ENCODE assay signal across 27 cellular contexts in genomic region chr9:114035845-114036785, GRCh38. TPM values are rescaled to one million over a fixed set of nuclear protein-coding genes. Genes with fewer than 3 reads are reported as not detected.
DNase-seq lines count a peak whose midpoint lies in the region; ATAC-seq and TF ChIP-seq lines count a peak whose summit lies in the region.
"Had no signal": no experiment of that assay in that cellular context is flagged by ENCODE, and none has a peak within 500 bp of the region (broad histone marks: within the 10 kb centered on the region; RNA-seq: fewer than 3 reads in every experiment).

No MANE protein-coding gene starts in this region.

- peak overlapping the region; percentile 18 for H3K27ac Mint-ChIP-seq in MCF 10A (ENCODE audit: low read depth, unreplicated experiment)
- no peak overlapping the region for H3K27ac Mint-ChIP-seq in neural progenitor cell
- H3K27ac Mint-ChIP-seq: activated CD4-positive, alpha-beta T cell treated with anti-CD3 and anti-CD28 coated beads, Interleukin-2, amount 10 ng/mL, durations not matched to agents 7 days and 5 days; effector memory CD8-positive, alpha-beta T cell had no signal

- intact Hi-C loops in MCF 10A (cut with micrococcal nuclease) (no loop called here), mammary epithelial cell (cut with micrococcal nuclease) (no loop called here), colonic mucosa (cut with DNase I) (loop anchor here (10.0 kb wide), 1 partner anchor 231 kb away; no protein-coding TSS in a partner anchor)

- H3K36me3 Mint-ChIP-seq in MCF 10A (ENCODE audit: insufficient read depth, unreplicated experiment) (peaks cover 8% of the 10 kb centered on the region), neural progenitor cell (peaks cover 28% of the 10 kb centered on the region)
- H3K36me3 Mint-ChIP-seq: activated naive CD4-positive, alpha-beta T cell treated with anti-CD3 and anti-CD28 coated beads, Interleukin-2, amount 50 U/mL, for 72 hours had no signal

- H3K27ac ChIP-seq in mammary epithelial cell (ENCODE audit: insufficient read depth, low read depth, low read length) (no peak overlapping the region), colonic mucosa (no peak overlapping the region), neural progenitor cell (no peak overlapping the region)
- H3K27ac ChIP-seq: C4-2B, vagina had no signal

- dilution Hi-C loops in mammary epithelial cell (cut with HindIII; ENCODE audit: low sequenced_read_pairs), result no loop called here

- peaks cover 3% of the 10 kb centered on the region for H3K36me3 ChIP-seq in mammary epithelial cell (ENCODE audit: insufficient read depth, low read length)
- no peaks in the 10 kb centered on the region for H3K36me3 ChIP-seq in colonic mucosa
- no peaks in the 10 kb centered on the region for H3K36me3 ChIP-seq in neural progenitor cell

- H3K9me3 Mint-ChIP-seq in MCF 10A (ENCODE audit: unreplicated experiment) (no peaks in the 10 kb centered on the region), neural progenitor cell (no peaks in the 10 kb centered on the region)
- H3K9me3 Mint-ChIP-seq: activated CD4-positive, alpha-beta T cell treated with anti-CD3 and anti-CD28 coated beads, Interleukin-2, amount 10 ng/mL, durations not matched to agents 7 days and 5 days; activated naive CD4-positive, alpha-beta T cell treated with anti-CD3 and anti-CD28 coated beads, Interleukin-2, amount 50 U/mL, for 72 hours; effector memory CD8-positive, alpha-beta T cell; neural crest cell had no signal

- 94% methylated on average over 13 of the region's 18 CpGs for WGBS in mammary epithelial cell (ENCODE audit: low coverage, missing lambda C conversion rate)

- DNase-seq in MCF 10A (ENCODE audit: unreplicated experiment) (no peak), mammary epithelial cell (no peak), colonic mucosa (peak; percentile 9), neural progenitor cell (ENCODE audit: low spot score) (no peak)
- DNase-seq: ACHN; activated CD4-positive, alpha-beta T cell treated with anti-CD3 and anti-CD28 coated beads, Interleukin-2, amount 10 ng/mL, durations not matched to agents 7 days and 5 days; activated T-cell treated with anti-CD3 and anti-CD28 coated beads, Interleukin-2, amount 50 U/mL, for 1 hour; effector memory CD8-positive, alpha-beta T cell; Kasumi-1; left colon; NCI-H1048; NCI-H1930; NCI-H2227 treated with DMSO at 0.1 percent for 48 hours; OCI-M1; retina had no signal

- TF ChIP-seq CTCF in MCF 10A (IDR thresholded peaks at IDR 0.05; ENCODE audit: unreplicated experiment) (no peak), mammary epithelial cell (conservative IDR thresholded peaks at IDR 0.05 in 1 of 2, IDR thresholded peaks at IDR 0.05 in 1 of 2; ENCODE audit: extremely low read depth in 1 of 2, insufficient read depth in 1 of 2, low read depth in 1 of 2, low read length in 2 of 2) (no peak), colonic mucosa (IDR thresholded peaks at IDR 0.05) (no peak), neural progenitor cell (IDR thresholded peaks at IDR 0.05) (no peak)

- H3K27me3 Mint-ChIP-seq in MCF 10A (ENCODE audit: insufficient read depth, unreplicated experiment) (no peaks in the 10 kb centered on the region), neural progenitor cell (ENCODE audit: insufficient read depth, low read depth) (no peaks in the 10 kb centered on the region)
- H3K27me3 Mint-ChIP-seq: activated CD4-positive, alpha-beta T cell treated with anti-CD3 and anti-CD28 coated beads, Interleukin-2, amount 10 ng/mL, durations not matched to agents 7 days and 5 days; effector memory CD8-positive, alpha-beta T cell had no signal

- H3F3A ChIP-seq in neural progenitor cell (ENCODE audit: low read depth), result peaks cover 31% of the 10 kb centered on the region

- H3K9ac ChIP-seq in mammary epithelial cell (ENCODE audit: insufficient read depth, low read length) (no peak overlapping the region), colonic mucosa (ENCODE audit: low read depth in 2 of 2, low read length in 2 of 2) (no peak overlapping the region), neural progenitor cell (no peak overlapping the region)

- H3K27me3 ChIP-seq in mammary epithelial cell (ENCODE audit: insufficient read depth, low read length) (no peaks in the 10 kb centered on the region), colonic mucosa (no peaks in the 10 kb centered on the region), neural progenitor cell (no peaks in the 10 kb centered on the region)
- H3K27me3 ChIP-seq: vagina had no signal

- in situ Hi-C loops in mammary epithelial cell (cut with MboI; ENCODE audit: low sequenced_read_pairs in 2 of 2), result no loop called here

- H3K4me2 ChIP-seq in mammary epithelial cell (ENCODE audit: insufficient read depth, low read depth, low read length), result no peak overlapping the region
- H3K4me2 ChIP-seq in neural progenitor cell, result no peak overlapping the region

- no peaks in the 10 kb centered on the region for H3K4me1 Mint-ChIP-seq in MCF 10A (ENCODE audit: insufficient read depth, unreplicated experiment)
- peaks cover 22% of the 10 kb centered on the region for H3K4me1 Mint-ChIP-seq in neural progenitor cell
- H3K4me1 Mint-ChIP-seq: activated CD4-positive, alpha-beta T cell treated with anti-CD3 and anti-CD28 coated beads, Interleukin-2, amount 10 ng/mL, durations not matched to agents 7 days and 5 days had no signal

- H3K9me3 ChIP-seq in mammary epithelial cell (replicated peaks; ENCODE audit: insufficient read depth, low read length) (no peaks in the 10 kb centered on the region), colonic mucosa (no peaks in the 10 kb centered on the region), neural progenitor cell (ENCODE audit: low read depth) (no peaks in the 10 kb centered on the region)
- H3K9me3 ChIP-seq: vagina had no signal

- H3K4me3 Mint-ChIP-seq in MCF 10A (ENCODE audit: unreplicated experiment) (no peak overlapping the region), neural progenitor cell (peak overlapping the region; percentile 30)
- H3K4me3 Mint-ChIP-seq: activated CD4-positive, alpha-beta T cell treated with anti-CD3 and anti-CD28 coated beads, Interleukin-2, amount 10 ng/mL, durations not matched to agents 7 days and 5 days; effector memory CD8-positive, alpha-beta T cell; neural crest cell had no signal

- POLR2A ChIA-PET in MCF 10A (lab: Yijun Ruan, JAX), result no interaction called here

- H3K4me1 ChIP-seq in mammary epithelial cell (ENCODE audit: insufficient read depth, low read length) (no peaks in the 10 kb centered on the region), colonic mucosa (no peaks in the 10 kb centered on the region), neural progenitor cell (peaks cover 27% of the 10 kb centered on the region)
- H3K4me1 ChIP-seq: vagina had no signal

- no peak overlapping the region for H3K4me3 ChIP-seq in mammary epithelial cell (replicated peaks in 1 of 3; ENCODE audit: insufficient read depth in 1 of 3, low read depth in 2 of 3, low read length in 3 of 3)
- H3K4me3 ChIP-seq in colonic mucosa, result no peak overlapping the region
- no peak overlapping the region for H3K4me3 ChIP-seq in neural progenitor cell
- H3K4me3 ChIP-seq: vagina had no signal

- no TSS peak for BruUV-seq in MCF 10A (replicated peaks; lab: Mats Ljungman, UMichigan)
- BruUV-seq in mammary epithelial cell (replicated peaks; lab: Mats Ljungman, UMichigan), result no TSS peak

- ATAC-seq in HG02981 (IDR thresholded peaks at IDR 0.05; ENCODE audit: unreplicated experiment), result no peak
- ATAC-seq in HG03439 (IDR thresholded peaks at IDR 0.05; ENCODE audit: unreplicated experiment), result no peak
- ATAC-seq in GM21367 (IDR thresholded peaks at IDR 0.05; ENCODE audit: unreplicated experiment), result no peak
- ATAC-seq in HG02623 (IDR thresholded peaks at IDR 0.05; ENCODE audit: unreplicated experiment), result no peak
- ATAC-seq: activated naive CD4-positive, alpha-beta T cell treated with anti-CD3 and anti-CD28 coated beads, Interleukin-2, amount 50 U/mL, for 72 hours; effector memory CD8-positive, alpha-beta T cell had no signal

- CTCF ChIA-PET in MCF 10A (lab: Yijun Ruan, JAX) (interaction anchor here (0.6 to 1.6 kb wide), 7 partner anchors 9 to 946 kb away, joined by 3 to 4 read pairs (median 3); no protein-coding TSS in a partner anchor), mammary epithelial cell (lab: Charles Lee; ENCODE audit: low non-redundant PET) (no interaction called here)

- H3K79me2 ChIP-seq in mammary epithelial cell (ENCODE audit: insufficient read depth, low read length) (no peaks in the 10 kb centered on the region), neural progenitor cell (ENCODE audit: low read depth) (no peaks in the 10 kb centered on the region)

- H4K20me1 ChIP-seq in mammary epithelial cell (ENCODE audit: insufficient read depth, low read length) (no peaks in the 10 kb centered on the region), neural progenitor cell (ENCODE audit: low read depth) (peaks cover 47% of the 10 kb centered on the region)

- no peak overlapping the region for H2AFZ ChIP-seq in mammary epithelial cell (ENCODE audit: low read depth, low read length)
- H2AFZ ChIP-seq in neural progenitor cell (replicated peaks), result no peak overlapping the region

RNA-seq across cellular contexts. Expression of gene AMBP, which starts 42.0 kb away (rescaled TPM):
- not detected in 2 replicates for total RNA-seq in MCF 10A (2022)
- not detected for total RNA-seq in mammary epithelial cell
- polyA plus RNA-seq in mammary epithelial cell, result not detected
- polyA minus RNA-seq in mammary epithelial cell, result not detected
- total RNA-seq in colonic mucosa, result 1 to 10 TPM; 1.5 to 5.7 TPM
- 0.56 TPM in 1 of 2 replicates, not detected in the other for total RNA-seq in neural progenitor cell (ENCODE audit: low replicate concordance)
- total RNA-seq: activated CD4-positive, alpha-beta T cell treated with anti-CD3 and anti-CD28 coated beads, Interleukin-2, amount 10 ng/mL, durations not matched to agents 7 days and 5 days; activated naive CD4-positive, alpha-beta T cell treated with anti-CD3 and anti-CD28 coated beads, Interleukin-2, amount 50 U/mL, for 72 hours; astrocyte; cerebellum; mononuclear cell; T-helper 1 cell treated with Interleukin-12 subunit alpha and Interleukin-12 subunit beta and Interleukin-4 antibody, amounts not matched to agents 30 ng/mL and 1 ng/mL, for 36 hours; vagina had no signal
